ENCODE assay signal across 9 cellular contexts in genomic region chr22:48968201-48968959, GRCh38.
DNase-seq lines count a peak whose midpoint lies in the region; ATAC-seq, FAIRE-seq and TF ChIP-seq lines count a peak whose summit lies in the region.
"Had no signal": no experiment of that assay in that cellular context is flagged by ENCODE, and none has a peak within 500 bp of the region (broad histone marks: within the 10 kb centered on the region; RNA-seq: fewer than 3 reads in every experiment).

No MANE protein-coding gene starts in this region.

- H3K4me1 ChIP-seq in gastrocnemius medialis, result no peaks in the 10 kb centered on the region

- no peaks in the 10 kb centered on the region for H3K9me3 ChIP-seq in gastrocnemius medialis
- H3K9me3 ChIP-seq: thoracic aorta had no signal

- DNase-seq in cardiac septum (ENCODE audit: low spot score) (peak; percentile 58), left cardiac atrium (no peak), SHP77 treated with DMSO at 0.1 percent for 48 hours (lab: John Stamatoyannopoulos, UW) (peak; percentile 52), left kidney (ENCODE audit: low read depth, low spot score) (peak; percentile 61), urothelium cell line (ENCODE audit: low spot score) (peak; percentile 60), gastrocnemius medialis (no peak), inferior parietal cortex (ENCODE audit: extremely low spot score) (no peak)

- in situ Hi-C loops in gastrocnemius medialis (cut with MboI; ENCODE audit: low sequenced_read_pairs in 4 of 4), result no loop called here

- H3K27ac ChIP-seq in gastrocnemius medialis, result no peak overlapping the region
- H3K27ac ChIP-seq: thoracic aorta had no signal

- FAIRE-seq in urothelium cell line (lab: Jason Lieb, UNC), result peak; percentile 23

- intact Hi-C loops in cardiac septum (cut with DNase I), result no loop called here
- intact Hi-C loops in left cardiac atrium (cut with DNase I), result no loop called here
- intact Hi-C loops in gastrocnemius medialis (cut with DNase I; ENCODE audit: low total_unique reads), result no loop called here

- TF ChIP-seq CTCF in gastrocnemius medialis (IDR thresholded peaks at IDR 0.05 in 4 of 5, conservative IDR thresholded peaks at IDR 0.05 in 1 of 5), result no peak

- ATAC-seq in left cardiac atrium, result no peak
- ATAC-seq in GM21515 (IDR thresholded peaks at IDR 0.05; ENCODE audit: unreplicated experiment), result no peak
- no peak for ATAC-seq in gastrocnemius medialis

- H3K4me3 ChIP-seq in gastrocnemius medialis, result no peak overlapping the region
- H3K4me3 ChIP-seq: thoracic aorta had no signal

- H3K36me3 ChIP-seq in gastrocnemius medialis, result no peaks in the 10 kb centered on the region
- H3K36me3 ChIP-seq: thoracic aorta had no signal

- H3K27me3 ChIP-seq in gastrocnemius medialis, result no peaks in the 10 kb centered on the region

- no peak for TF ChIP-seq POLR2A in gastrocnemius medialis (IDR thresholded peaks at IDR 0.05)

Comparison
In these comparisons a context has a peak if more than half of its experiments do, and no peak if none do; other contexts are left out.
1. DNase-seq: peak in cardiac septum (single experiment), SHP77 treated with DMSO at 0.1 percent for 48 hours (single experiment), left kidney (single experiment) and urothelium cell line (single experiment); none in left cardiac atrium (single experiment), gastrocnemius medialis (0 of 2) and inferior parietal cortex (single experiment).